1 cellular context compared by ENCODE assay signal in the genomic region with DNA sequence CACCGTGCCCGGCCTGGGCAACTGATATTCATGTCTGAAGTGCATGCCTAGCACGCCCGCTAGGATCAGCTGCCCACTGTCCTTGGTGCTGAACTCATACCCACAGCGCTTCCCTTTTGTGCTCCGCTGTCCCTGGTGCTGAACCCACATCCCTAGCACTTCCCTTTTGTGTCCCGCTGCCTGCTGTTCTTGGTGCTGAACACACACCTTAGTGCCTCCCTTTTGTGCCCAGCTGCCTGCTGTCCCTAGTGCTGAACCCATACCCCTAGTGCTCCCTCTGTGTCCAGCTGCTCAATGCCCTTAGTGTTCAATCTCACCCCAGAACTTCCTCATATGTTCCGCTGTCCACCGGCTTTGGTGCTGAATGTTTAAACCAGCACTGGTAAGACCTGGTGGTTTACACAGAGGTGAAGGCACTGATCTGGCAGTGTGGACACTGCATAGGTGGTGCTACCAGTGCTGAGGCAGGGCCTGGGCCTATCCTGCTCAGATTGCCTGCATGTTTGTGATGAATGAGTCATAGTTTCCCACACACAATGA.
A peak's percentile ranks its signal among the peaks of the same experiment; 100 is the strongest.
TF ChIP-seq lines count a peak whose summit lies in the region.

No MANE protein-coding gene starts in this region.

TF ChIP-seq in WTC11, 78 proteins besides CTCF, POLR2A, EP300 and RAD21 (continued from another document and continues in another):
- TF ChIP-seq, protein P1, sequence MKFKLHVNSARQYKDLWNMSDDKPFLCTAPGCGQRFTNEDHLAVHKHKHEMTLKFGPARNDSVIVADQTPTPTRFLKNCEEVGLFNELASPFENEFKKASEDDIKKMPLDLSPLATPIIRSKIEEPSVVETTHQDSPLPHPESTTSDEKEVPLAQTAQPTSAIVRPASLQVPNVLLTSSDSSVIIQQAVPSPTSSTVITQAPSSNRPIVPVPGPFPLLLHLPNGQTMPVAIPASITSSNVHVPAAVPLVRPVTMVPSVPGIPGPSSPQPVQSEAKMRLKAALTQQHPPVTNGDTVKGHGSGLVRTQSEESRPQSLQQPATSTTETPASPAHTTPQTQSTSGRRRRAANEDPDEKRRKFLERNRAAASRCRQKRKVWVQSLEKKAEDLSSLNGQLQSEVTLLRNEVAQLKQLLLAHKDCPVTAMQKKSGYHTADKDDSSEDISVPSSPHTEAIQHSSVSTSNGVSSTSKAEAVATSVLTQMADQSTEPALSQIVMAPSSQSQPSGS (CRISPR knock-in tag; IDR thresholded peaks at IDR 0.05; ENCODE audit: borderline replicate concordance, low read depth), result peak; percentile 100
- TF ChIP-seq IRF2 (CRISPR knock-in tag; IDR thresholded peaks at IDR 0.05; ENCODE audit: borderline replicate concordance, low read depth) (peak; percentile 100), ZNF232 (CRISPR knock-in tag; IDR thresholded peaks at IDR 0.05) (peak; percentile 100), OVOL2 (CRISPR knock-in tag; IDR thresholded peaks at IDR 0.05; ENCODE audit: borderline replicate concordance) (no peak), FOXP1 (CRISPR knock-in tag; IDR thresholded peaks at IDR 0.05; ENCODE audit: borderline replicate concordance) (peak; percentile 100), ZNF416 (CRISPR knock-in tag; IDR thresholded peaks at IDR 0.05) (peak; percentile 97), CREM (CRISPR knock-in tag; IDR thresholded peaks at IDR 0.05) (peak; percentile 99), TEAD1 (CRISPR knock-in tag; IDR thresholded peaks at IDR 0.05) (peak; percentile 100), ZBTB21 (CRISPR knock-in tag; IDR thresholded peaks at IDR 0.05; ENCODE audit: borderline replicate concordance) (peak; percentile 99), NFATC4 (CRISPR knock-in tag; IDR thresholded peaks at IDR 0.05) (peak; percentile 92; the same call in 1 of the 2 replicates), MYBL2 (CRISPR knock-in tag; IDR thresholded peaks at IDR 0.05) (peak; percentile 100), ZNF219 (CRISPR knock-in tag; IDR thresholded peaks at IDR 0.05; ENCODE audit: borderline replicate concordance) (peak; percentile 100), CREB1 (CRISPR knock-in tag; IDR thresholded peaks at IDR 0.05) (peak; percentile 100), ZNF423 (CRISPR knock-in tag; IDR thresholded peaks at IDR 0.05) (peak; percentile 93), JAZF1 (CRISPR knock-in tag; IDR thresholded peaks at IDR 0.05) (no peak), ZNF396 (CRISPR knock-in tag; IDR thresholded peaks at IDR 0.05; ENCODE audit: borderline replicate concordance) (peak; percentile 100)
- TF ChIP-seq, protein P2, sequence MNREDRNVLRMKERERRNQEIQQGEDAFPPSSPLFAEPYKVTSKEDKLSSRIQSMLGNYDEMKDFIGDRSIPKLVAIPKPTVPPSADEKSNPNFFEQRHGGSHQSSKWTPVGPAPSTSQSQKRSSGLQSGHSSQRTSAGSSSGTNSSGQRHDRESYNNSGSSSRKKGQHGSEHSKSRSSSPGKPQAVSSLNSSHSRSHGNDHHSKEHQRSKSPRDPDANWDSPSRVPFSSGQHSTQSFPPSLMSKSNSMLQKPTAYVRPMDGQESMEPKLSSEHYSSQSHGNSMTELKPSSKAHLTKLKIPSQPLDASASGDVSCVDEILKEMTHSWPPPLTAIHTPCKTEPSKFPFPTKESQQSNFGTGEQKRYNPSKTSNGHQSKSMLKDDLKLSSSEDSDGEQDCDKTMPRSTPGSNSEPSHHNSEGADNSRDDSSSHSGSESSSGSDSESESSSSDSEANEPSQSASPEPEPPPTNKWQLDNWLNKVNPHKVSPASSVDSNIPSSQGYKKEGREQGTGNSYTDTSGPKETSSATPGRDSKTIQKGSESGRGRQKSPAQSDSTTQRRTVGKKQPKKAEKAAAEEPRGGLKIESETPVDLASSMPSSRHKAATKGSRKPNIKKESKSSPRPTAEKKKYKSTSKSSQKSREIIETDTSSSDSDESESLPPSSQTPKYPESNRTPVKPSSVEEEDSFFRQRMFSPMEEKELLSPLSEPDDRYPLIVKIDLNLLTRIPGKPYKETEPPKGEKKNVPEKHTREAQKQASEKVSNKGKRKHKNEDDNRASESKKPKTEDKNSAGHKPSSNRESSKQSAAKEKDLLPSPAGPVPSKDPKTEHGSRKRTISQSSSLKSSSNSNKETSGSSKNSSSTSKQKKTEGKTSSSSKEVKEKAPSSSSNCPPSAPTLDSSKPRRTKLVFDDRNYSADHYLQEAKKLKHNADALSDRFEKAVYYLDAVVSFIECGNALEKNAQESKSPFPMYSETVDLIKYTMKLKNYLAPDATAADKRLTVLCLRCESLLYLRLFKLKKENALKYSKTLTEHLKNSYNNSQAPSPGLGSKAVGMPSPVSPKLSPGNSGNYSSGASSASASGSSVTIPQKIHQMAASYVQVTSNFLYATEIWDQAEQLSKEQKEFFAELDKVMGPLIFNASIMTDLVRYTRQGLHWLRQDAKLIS (CRISPR knock-in tag; IDR thresholded peaks at IDR 0.05; ENCODE audit: borderline replicate concordance), result peak; percentile 100
- TF ChIP-seq, protein P3, sequence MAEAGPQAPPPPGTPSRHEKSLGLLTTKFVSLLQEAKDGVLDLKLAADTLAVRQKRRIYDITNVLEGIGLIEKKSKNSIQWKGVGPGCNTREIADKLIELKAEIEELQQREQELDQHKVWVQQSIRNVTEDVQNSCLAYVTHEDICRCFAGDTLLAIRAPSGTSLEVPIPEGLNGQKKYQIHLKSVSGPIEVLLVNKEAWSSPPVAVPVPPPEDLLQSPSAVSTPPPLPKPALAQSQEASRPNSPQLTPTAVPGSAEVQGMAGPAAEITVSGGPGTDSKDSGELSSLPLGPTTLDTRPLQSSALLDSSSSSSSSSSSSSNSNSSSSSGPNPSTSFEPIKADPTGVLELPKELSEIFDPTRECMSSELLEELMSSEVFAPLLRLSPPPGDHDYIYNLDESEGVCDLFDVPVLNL (CRISPR knock-in tag; IDR thresholded peaks at IDR 0.05; ENCODE audit: borderline replicate concordance, low read depth), result peak; percentile 100
- TF ChIP-seq, protein P4, sequence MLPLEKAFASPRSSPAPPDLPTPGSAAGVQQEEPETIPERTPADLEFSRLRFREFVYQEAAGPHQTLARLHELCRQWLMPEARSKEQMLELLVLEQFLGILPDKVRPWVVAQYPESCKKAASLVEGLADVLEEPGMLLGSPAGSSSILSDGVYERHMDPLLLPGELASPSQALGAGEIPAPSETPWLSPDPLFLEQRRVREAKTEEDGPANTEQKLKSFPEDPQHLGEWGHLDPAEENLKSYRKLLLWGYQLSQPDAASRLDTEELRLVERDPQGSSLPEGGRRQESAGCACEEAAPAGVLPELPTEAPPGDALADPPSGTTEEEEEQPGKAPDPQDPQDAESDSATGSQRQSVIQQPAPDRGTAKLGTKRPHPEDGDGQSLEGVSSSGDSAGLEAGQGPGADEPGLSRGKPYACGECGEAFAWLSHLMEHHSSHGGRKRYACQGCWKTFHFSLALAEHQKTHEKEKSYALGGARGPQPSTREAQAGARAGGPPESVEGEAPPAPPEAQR (CRISPR knock-in tag; IDR thresholded peaks at IDR 0.05), result peak; percentile 100
- TF ChIP-seq, protein P5, sequence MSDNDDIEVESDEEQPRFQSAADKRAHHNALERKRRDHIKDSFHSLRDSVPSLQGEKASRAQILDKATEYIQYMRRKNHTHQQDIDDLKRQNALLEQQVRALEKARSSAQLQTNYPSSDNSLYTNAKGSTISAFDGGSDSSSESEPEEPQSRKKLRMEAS (CRISPR knock-in tag; IDR thresholded peaks at IDR 0.05), result peak; percentile 100
- TF ChIP-seq, protein P6, sequence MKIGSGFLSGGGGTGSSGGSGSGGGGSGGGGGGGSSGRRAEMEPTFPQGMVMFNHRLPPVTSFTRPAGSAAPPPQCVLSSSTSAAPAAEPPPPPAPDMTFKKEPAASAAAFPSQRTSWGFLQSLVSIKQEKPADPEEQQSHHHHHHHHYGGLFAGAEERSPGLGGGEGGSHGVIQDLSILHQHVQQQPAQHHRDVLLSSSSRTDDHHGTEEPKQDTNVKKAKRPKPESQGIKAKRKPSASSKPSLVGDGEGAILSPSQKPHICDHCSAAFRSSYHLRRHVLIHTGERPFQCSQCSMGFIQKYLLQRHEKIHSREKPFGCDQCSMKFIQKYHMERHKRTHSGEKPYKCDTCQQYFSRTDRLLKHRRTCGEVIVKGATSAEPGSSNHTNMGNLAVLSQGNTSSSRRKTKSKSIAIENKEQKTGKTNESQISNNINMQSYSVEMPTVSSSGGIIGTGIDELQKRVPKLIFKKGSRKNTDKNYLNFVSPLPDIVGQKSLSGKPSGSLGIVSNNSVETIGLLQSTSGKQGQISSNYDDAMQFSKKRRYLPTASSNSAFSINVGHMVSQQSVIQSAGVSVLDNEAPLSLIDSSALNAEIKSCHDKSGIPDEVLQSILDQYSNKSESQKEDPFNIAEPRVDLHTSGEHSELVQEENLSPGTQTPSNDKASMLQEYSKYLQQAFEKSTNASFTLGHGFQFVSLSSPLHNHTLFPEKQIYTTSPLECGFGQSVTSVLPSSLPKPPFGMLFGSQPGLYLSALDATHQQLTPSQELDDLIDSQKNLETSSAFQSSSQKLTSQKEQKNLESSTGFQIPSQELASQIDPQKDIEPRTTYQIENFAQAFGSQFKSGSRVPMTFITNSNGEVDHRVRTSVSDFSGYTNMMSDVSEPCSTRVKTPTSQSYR (CRISPR knock-in tag; IDR thresholded peaks at IDR 0.05), result peak; percentile 100
- TF ChIP-seq, protein P7, sequence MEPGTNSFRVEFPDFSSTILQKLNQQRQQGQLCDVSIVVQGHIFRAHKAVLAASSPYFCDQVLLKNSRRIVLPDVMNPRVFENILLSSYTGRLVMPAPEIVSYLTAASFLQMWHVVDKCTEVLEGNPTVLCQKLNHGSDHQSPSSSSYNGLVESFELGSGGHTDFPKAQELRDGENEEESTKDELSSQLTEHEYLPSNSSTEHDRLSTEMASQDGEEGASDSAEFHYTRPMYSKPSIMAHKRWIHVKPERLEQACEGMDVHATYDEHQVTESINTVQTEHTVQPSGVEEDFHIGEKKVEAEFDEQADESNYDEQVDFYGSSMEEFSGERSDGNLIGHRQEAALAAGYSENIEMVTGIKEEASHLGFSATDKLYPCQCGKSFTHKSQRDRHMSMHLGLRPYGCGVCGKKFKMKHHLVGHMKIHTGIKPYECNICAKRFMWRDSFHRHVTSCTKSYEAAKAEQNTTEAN (CRISPR knock-in tag; IDR thresholded peaks at IDR 0.05), result peak; percentile 100
- TF ChIP-seq, protein P8, sequence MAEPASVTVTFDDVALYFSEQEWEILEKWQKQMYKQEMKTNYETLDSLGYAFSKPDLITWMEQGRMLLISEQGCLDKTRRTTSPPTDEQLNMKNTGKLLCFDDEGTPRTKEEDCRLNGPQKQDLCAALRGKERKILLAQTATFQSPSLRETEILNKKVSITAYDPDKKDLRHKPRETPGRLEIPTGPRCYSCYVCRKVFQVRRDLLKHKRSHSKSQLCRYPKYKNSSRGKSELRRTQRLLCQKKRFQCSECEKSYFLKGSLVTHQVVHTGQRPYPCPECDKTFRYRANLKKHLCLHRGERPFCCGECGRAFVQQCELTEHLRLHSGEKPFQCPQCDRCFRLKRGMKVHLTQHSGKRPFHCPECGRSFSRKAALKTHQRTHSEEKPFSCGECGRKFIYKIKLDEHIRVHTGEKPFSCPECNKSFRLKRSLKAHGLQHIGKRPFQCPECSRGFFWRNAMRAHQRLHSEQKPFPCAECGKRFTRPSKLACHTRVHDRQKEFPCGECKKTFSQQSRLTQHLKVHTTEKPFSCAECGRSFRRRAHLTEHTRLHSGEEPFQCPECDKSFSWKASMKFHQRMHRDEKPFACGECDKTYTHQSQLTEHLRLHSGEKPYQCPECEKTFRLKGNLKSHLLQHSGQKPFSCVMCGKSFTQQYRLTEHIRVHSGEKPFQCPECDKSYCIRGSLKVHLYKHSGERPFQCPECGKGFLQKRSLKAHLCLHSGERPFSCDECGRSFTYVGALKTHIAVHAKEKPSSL (CRISPR knock-in tag; conservative IDR thresholded peaks at IDR 0.05), result peak; percentile 97
- TF ChIP-seq, protein P9, sequence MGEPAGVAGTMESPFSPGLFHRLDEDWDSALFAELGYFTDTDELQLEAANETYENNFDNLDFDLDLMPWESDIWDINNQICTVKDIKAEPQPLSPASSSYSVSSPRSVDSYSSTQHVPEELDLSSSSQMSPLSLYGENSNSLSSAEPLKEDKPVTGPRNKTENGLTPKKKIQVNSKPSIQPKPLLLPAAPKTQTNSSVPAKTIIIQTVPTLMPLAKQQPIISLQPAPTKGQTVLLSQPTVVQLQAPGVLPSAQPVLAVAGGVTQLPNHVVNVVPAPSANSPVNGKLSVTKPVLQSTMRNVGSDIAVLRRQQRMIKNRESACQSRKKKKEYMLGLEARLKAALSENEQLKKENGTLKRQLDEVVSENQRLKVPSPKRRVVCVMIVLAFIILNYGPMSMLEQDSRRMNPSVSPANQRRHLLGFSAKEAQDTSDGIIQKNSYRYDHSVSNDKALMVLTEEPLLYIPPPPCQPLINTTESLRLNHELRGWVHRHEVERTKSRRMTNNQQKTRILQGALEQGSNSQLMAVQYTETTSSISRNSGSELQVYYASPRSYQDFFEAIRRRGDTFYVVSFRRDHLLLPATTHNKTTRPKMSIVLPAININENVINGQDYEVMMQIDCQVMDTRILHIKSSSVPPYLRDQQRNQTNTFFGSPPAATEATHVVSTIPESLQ (CRISPR knock-in tag; IDR thresholded peaks at IDR 0.05), result peak; percentile 99
- TF ChIP-seq, protein P10, sequence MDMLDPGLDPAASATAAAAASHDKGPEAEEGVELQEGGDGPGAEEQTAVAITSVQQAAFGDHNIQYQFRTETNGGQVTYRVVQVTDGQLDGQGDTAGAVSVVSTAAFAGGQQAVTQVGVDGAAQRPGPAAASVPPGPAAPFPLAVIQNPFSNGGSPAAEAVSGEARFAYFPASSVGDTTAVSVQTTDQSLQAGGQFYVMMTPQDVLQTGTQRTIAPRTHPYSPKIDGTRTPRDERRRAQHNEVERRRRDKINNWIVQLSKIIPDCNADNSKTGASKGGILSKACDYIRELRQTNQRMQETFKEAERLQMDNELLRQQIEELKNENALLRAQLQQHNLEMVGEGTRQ (CRISPR knock-in tag; IDR thresholded peaks at IDR 0.05), result peak; percentile 86
- TF ChIP-seq, protein P11, sequence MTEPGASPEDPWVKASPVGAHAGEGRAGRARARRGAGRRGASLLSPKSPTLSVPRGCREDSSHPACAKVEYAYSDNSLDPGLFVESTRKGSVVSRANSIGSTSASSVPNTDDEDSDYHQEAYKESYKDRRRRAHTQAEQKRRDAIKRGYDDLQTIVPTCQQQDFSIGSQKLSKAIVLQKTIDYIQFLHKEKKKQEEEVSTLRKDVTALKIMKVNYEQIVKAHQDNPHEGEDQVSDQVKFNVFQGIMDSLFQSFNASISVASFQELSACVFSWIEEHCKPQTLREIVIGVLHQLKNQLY (CRISPR knock-in tag; IDR thresholded peaks at IDR 0.05), result peak; percentile 100
- TF ChIP-seq, protein P12, sequence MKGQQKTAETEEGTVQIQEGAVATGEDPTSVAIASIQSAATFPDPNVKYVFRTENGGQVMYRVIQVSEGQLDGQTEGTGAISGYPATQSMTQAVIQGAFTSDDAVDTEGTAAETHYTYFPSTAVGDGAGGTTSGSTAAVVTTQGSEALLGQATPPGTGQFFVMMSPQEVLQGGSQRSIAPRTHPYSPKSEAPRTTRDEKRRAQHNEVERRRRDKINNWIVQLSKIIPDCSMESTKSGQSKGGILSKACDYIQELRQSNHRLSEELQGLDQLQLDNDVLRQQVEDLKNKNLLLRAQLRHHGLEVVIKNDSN (CRISPR knock-in tag; IDR thresholded peaks at IDR 0.05), result peak; percentile 98
